In the genomic region with DNA sequence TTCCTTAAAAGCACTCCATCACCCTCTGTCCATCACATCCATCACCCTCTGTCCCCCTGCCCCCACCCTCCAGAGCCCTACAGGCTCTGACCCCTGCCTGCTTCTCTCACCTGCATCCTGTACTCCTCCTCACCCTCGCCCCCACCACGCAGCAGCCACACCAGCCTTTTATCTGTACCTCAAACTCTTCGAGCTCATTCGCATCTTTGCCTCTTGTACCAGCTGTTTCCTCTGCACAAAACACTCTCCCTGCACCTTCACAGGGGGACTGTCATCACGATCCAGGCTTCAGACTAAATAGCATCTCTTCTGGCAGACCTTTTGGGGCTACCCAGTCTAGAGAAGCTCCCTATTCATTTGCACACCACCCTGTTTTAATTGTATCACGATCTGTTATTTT, we compare ENCODE assay signal across 13 cellular contexts. TPM values are rescaled to one million over a fixed set of nuclear protein-coding genes. Genes with fewer than 3 reads are reported as not detected.
"Had no signal": no experiment of that assay in that cellular context is flagged by ENCODE, and none has a peak within 500 bp of the region (broad histone marks: within the 10 kb centered on the region; RNA-seq: fewer than 3 reads in every experiment).

No MANE protein-coding gene starts in this region.

- H3K4me1 ChIP-seq: foreskin keratinocyte had no signal

- H3K4me3 Mint-ChIP-seq: naive B cell had no signal

- ATAC-seq: foreskin keratinocyte, left colon, right cardiac atrium had no signal

- H3K9me3 Mint-ChIP-seq: naive B cell had no signal

- H3K27me3 Mint-ChIP-seq: naive B cell had no signal

- H3K27me3 ChIP-seq: dorsolateral prefrontal cortex, foreskin keratinocyte had no signal

- H3K4me3 ChIP-seq: dorsolateral prefrontal cortex, smooth muscle cell had no signal

- H3K36me3 Mint-ChIP-seq: naive B cell had no signal

- H3K27ac ChIP-seq: dorsolateral prefrontal cortex, foreskin keratinocyte had no signal

- DNase-seq: activated CD4-positive, CD25-positive, alpha-beta regulatory T cell; activated effector memory CD4-positive, alpha-beta T cell treated with anti-CD3 and anti-CD28 coated beads, Interleukin-2, amount 50 U/mL, for 16 hours; dorsolateral prefrontal cortex; foreskin keratinocyte; left colon; naive B cell; right cardiac atrium; SHP77 treated with DMSO at 0.1 percent for 48 hours; substantia nigra; trophoblast cell had no signal

RNA-seq across cellular contexts. Expression of a gene that starts 24.1 kb away (rescaled TPM):
- total RNA-seq: endothelial cell of umbilical vein had no signal

RNA-seq across cellular contexts. Expression of a gene that starts 52.4 kb away (rescaled TPM):
- total RNA-seq: chondrocyte had no signal
